1 cellular context compared by ENCODE assay signal in genomic region chr9:134538856-134539562, GRCh38.
TF ChIP-seq lines count a peak whose summit lies in the region.

No MANE protein-coding gene starts in this region.

TF ChIP-seq in HepG2, 621 proteins besides CTCF, POLR2A, EP300 and RAD21:
- TF ChIP-seq TCF12 (IDR thresholded peaks at IDR 0.05) = no peak
- TF ChIP-seq TCF12 (CRISPR knock-in tag; IDR thresholded peaks at IDR 0.05) = no peak
- TF ChIP-seq ZNF768 (CRISPR knock-in tag; IDR thresholded peaks at IDR 0.05) = peak; percentile 68; the same call in 1 of the 2 replicates
TF ChIP-seq in HepG2: peak in this region for 1.
